Comparison of ENCODE assay signal across 23 cellular contexts in the genomic region with DNA sequence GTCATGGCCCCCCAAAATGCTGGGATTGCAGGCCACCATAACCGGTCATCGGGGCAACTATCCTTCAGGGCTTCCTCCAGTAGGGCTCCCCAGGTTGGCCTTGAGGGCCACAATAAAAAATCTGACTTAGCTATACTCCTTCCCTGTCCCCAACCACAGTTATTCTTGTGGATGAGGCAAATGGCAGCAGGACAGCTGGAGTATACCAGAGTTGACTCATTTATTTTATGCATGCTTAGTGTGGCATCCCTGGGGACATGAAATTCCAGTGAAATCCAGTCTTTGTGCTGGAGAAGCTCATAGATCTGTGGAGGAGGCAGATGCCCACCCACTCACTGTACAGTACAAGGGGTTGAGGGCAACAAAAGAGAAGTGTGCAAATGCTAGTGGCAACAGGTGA.
"Had no signal": no experiment of that assay in that cellular context is flagged by ENCODE, and none has a peak within 500 bp of the region (broad histone marks: within the 10 kb centered on the region; RNA-seq: fewer than 3 reads in every experiment).

No MANE protein-coding gene starts in this region.

- H3K36me3 ChIP-seq: breast epithelium, sigmoid colon, spleen, thoracic aorta, vagina had no signal

- H3K9ac ChIP-seq: parathyroid adenoma had no signal

- H3K27ac ChIP-seq: breast epithelium, hepatocyte, parathyroid adenoma, psoas muscle, sigmoid colon, spleen, thoracic aorta, vagina had no signal

- H3K79me2 ChIP-seq: hepatocyte, parathyroid adenoma had no signal

- H3K9me3 ChIP-seq: breast epithelium, psoas muscle, sigmoid colon, spleen, thoracic aorta, vagina had no signal

- H3K4me3 ChIP-seq: breast epithelium, hepatocyte, psoas muscle, sigmoid colon, spleen, thoracic aorta, vagina had no signal

- H3K4me1 ChIP-seq: breast epithelium, parathyroid adenoma, spleen, vagina had no signal

- H3K27me3 ChIP-seq: breast epithelium, hepatocyte, sigmoid colon, spleen, vagina had no signal

- DNase-seq: activated CD4-positive, alpha-beta memory T cell treated with anti-CD3 and anti-CD28 coated beads, Interleukin-2, amount 10 ng/mL, durations not matched to agents 7 days and 5 days; activated CD4-positive, alpha-beta T cell treated with anti-CD3 and anti-CD28 coated beads for 1 hour; activated CD4-positive, alpha-beta T cell treated with anti-CD3 and anti-CD28 coated beads, Interleukin-2, amount 10 ng/mL, durations not matched to agents 7 days and 5 days; activated CD8-positive, alpha-beta memory T cell treated with anti-CD3 and anti-CD28 coated beads, Interleukin-2, amount 50 U/mL, for 48 hours; activated naive CD8-positive, alpha-beta T cell treated with anti-CD3 and anti-CD28 coated beads, Interleukin-2, amount 50 U/mL, for 24 hours; activated T-cell treated with anti-CD3 and anti-CD28 coated beads, Interleukin-2, amount 50 U/mL, for 24 hours; central memory CD4-positive, alpha-beta T cell; islet precursor cell; mammary epithelial cell; naive thymus-derived CD8-positive, alpha-beta T cell; occipital lobe; psoas muscle; sigmoid colon; spleen; stimulated activated CD4-positive, alpha-beta T cell treated with anti-CD3 and anti-CD28 coated beads, Interleukin-2, amount 100 ng/mL, for 48 hours; stimulated activated naive CD8-positive, alpha-beta T cell treated with anti-CD3 and anti-CD28 coated beads, Interleukin-15, Interleukin-2, amounts not matched to agents 100 U/mL and 50 U/mL, for 24 hours; T-helper 2 cell; trophoblast cell had no signal

- ATAC-seq: activated naive CD8-positive, alpha-beta T cell treated with anti-CD3 and anti-CD28 coated beads, Interleukin-2, amount 50 U/mL, for 24 hours; naive thymus-derived CD8-positive, alpha-beta T cell; stimulated activated naive CD8-positive, alpha-beta T cell treated with anti-CD3 and anti-CD28 coated beads, Interleukin-15, Interleukin-2, amounts not matched to agents 100 U/mL and 50 U/mL, for 24 hours had no signal

- H3K4me2 ChIP-seq: hepatocyte had no signal

- H2AFZ ChIP-seq: hepatocyte, parathyroid adenoma had no signal
